13 cellular contexts compared by ENCODE assay signal in genomic region chr1:30834249-30834648, GRCh38.
"Had no signal": no experiment of that assay in that cellular context is flagged by ENCODE, and none has a peak within 500 bp of the region (broad histone marks: within the 10 kb centered on the region; RNA-seq: fewer than 3 reads in every experiment).

No MANE protein-coding gene starts in this region.

- H3K4me3 ChIP-seq: cardiac muscle cell, esophagus squamous epithelium, upper lobe of right lung had no signal

- FAIRE-seq: endothelial cell of umbilical vein had no signal

- DNase-seq: activated CD4-positive, alpha-beta T cell treated with anti-CD3 and anti-CD28 coated beads for 1 hour; activated CD4-positive, alpha-beta T cell treated with anti-CD3 and anti-CD28 coated beads, Interleukin-2, amount 50 U/mL, for 48 hours; activated gamma-delta T cell; effector memory CD4-positive, alpha-beta T cell; esophagus squamous epithelium; occipital lobe; retina; stimulated activated naive CD4-positive, alpha-beta T cell; upper lobe of right lung; WERI-Rb-1 had no signal

- ATAC-seq: activated naive CD4-positive, alpha-beta T cell treated with anti-CD3 and anti-CD28 coated beads, Interleukin-2, amount 50 U/mL, for 72 hours; upper lobe of right lung had no signal

- H3K4me1 ChIP-seq: esophagus squamous epithelium, upper lobe of right lung had no signal

- H3K27ac ChIP-seq: cardiac muscle cell, esophagus squamous epithelium, upper lobe of right lung, WERI-Rb-1 had no signal

- H3K27me3 ChIP-seq: cardiac muscle cell, upper lobe of right lung had no signal

- H3K9me3 ChIP-seq: upper lobe of right lung had no signal

- H3K36me3 ChIP-seq: cardiac muscle cell, esophagus squamous epithelium, upper lobe of right lung, WERI-Rb-1 had no signal
